In the genomic region with DNA sequence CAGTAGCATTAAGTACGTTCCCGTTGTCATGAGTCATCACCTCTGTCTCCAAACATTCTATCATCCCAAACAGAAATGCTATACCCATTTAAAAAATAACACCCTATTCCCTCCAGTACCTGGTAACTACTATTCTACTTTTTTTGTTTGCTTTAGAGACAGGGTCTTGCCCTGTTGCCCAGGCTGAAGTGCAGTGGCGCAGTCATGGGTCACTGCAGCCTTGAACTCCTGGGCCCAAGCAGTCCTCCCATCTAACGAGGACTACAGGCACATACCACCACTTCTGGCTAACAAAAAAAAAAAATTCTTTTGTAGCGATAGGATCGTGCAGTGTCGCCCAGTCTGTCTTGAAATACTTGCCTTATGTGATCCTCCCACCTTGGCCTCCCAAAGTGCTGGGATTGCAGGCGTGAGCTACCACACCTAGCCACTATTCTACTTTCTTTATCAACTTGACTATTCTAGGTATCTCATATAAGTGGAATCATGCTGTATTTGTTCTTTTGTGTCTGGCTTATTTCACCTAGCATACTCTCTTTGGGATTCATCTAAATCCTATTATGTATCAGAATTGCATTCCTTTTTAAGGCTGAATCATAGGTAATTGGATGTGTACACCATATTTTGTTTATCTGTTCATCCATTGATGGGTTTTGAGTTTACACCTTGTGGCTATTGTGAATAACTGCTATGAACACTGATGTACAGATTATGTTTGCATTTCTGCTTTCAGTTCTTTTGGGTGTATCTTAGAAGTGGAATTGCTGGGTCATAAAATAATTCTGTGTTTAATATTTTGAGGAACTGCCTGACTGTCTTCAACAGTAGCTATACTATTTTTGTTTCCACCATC, we compare ENCODE assay signal across 21 cellular contexts. TPM values are rescaled to one million over a fixed set of nuclear protein-coding genes. Genes with fewer than 3 reads are reported as not detected.
DNase-seq lines count a peak whose midpoint lies in the region; ATAC-seq and TF ChIP-seq lines count a peak whose summit lies in the region.
"Had no signal": no experiment of that assay in that cellular context is flagged by ENCODE, and none has a peak within 500 bp of the region (broad histone marks: within the 10 kb centered on the region; RNA-seq: fewer than 3 reads in every experiment).

No MANE protein-coding gene starts in this region.

- H3K9ac ChIP-seq in liver (ENCODE audit: low read depth in 1 of 2, low read length in 2 of 2): no peak overlapping the region
- H3K9ac ChIP-seq: GM23248 had no signal

- no peak overlapping the region for H3K4me3 ChIP-seq in CD8-positive, alpha-beta T cell (ENCODE audit: low read depth, low read length)
- no peak overlapping the region for H3K4me3 ChIP-seq in HEK293 (ENCODE audit: low read depth, low read length)
- no peak overlapping the region for H3K4me3 ChIP-seq in epithelial cell of esophagus (ENCODE audit: low read length)
- no peak overlapping the region for H3K4me3 ChIP-seq in liver (ENCODE audit: low read depth in 1 of 3, low read length in 3 of 3)
- no peak overlapping the region for H3K4me3 ChIP-seq in right cardiac atrium (ENCODE audit: low read length)
- H3K4me3 ChIP-seq in Caco-2 (ENCODE audit: low read depth, low read length): no peak overlapping the region
- H3K4me3 ChIP-seq: GM23248 had no signal

- WGBS in liver: 88% methylated on average over 8 of the region's 8 CpGs
- WGBS in right cardiac atrium: 98% methylated on average over 8 of the region's 8 CpGs

- H3K9me3 ChIP-seq in CD8-positive, alpha-beta T cell (ENCODE audit: low read length): no peaks in the 10 kb centered on the region
- H3K9me3 ChIP-seq in HEK293 (ENCODE audit: control insufficient read depth, insufficient read depth, low read depth, low read length) (no peaks in the 10 kb centered on the region), liver (ENCODE audit: control insufficient read depth in 4 of 4, low read length in 3 of 4) (no peaks in the 10 kb centered on the region), right cardiac atrium (ENCODE audit: control insufficient read depth, low read length) (no peaks in the 10 kb centered on the region), Caco-2 (no peaks in the 10 kb centered on the region)

- ATAC-seq in CD8-positive, alpha-beta T cell: no peak
- ATAC-seq in right cardiac atrium: no peak

- H3K4me3 Mint-ChIP-seq in CD8-positive, alpha-beta T cell: no peak overlapping the region
- H3K4me3 Mint-ChIP-seq in Caco-2 (ENCODE audit: unreplicated experiment) (no peak overlapping the region), Calu3 (ENCODE audit: low read depth, unreplicated experiment) (no peak overlapping the region)
- H3K4me3 Mint-ChIP-seq: CD4-positive, alpha-beta memory T cell; H9 had no signal

- H3K36me3 Mint-ChIP-seq in CD8-positive, alpha-beta T cell: peaks cover 26% of the 10 kb centered on the region
- H3K36me3 Mint-ChIP-seq in Caco-2 (ENCODE audit: insufficient read depth, unreplicated experiment) (no peaks in the 10 kb centered on the region), Calu3 (ENCODE audit: insufficient read depth, unreplicated experiment) (peaks cover 35% of the 10 kb centered on the region)

- intact Hi-C loops in CD8-positive, alpha-beta T cell (cut with DNase I, micrococcal nuclease): no loop called here
- intact Hi-C loops in right cardiac atrium (cut with DNase I) (no loop called here), Caco-2 (cut with micrococcal nuclease; ENCODE audit: unreplicated experiment) (no loop called here), Calu3 (cut with micrococcal nuclease; ENCODE audit: unreplicated experiment) (no loop called here)

- BruUV-seq in Caco-2 (replicated peaks; lab: Mats Ljungman, UMichigan) (no TSS peak), Calu3 (replicated peaks; lab: Mats Ljungman, UMichigan) (no TSS peak)

- H3K27ac Mint-ChIP-seq in CD8-positive, alpha-beta T cell: peak overlapping the region; percentile 73
- H3K27ac Mint-ChIP-seq in Caco-2 (ENCODE audit: unreplicated experiment): no peak overlapping the region
- H3K27ac Mint-ChIP-seq in Calu3 (ENCODE audit: unreplicated experiment): no peak overlapping the region
- H3K27ac Mint-ChIP-seq: H9 had no signal

- no peak for TF ChIP-seq CTCF in CD8-positive, alpha-beta T cell (IDR thresholded peaks at IDR 0.05)
- TF ChIP-seq CTCF in HEK293 (tag by site-specific recombination; IDR thresholded peaks at IDR 0.05) (no peak), epithelial cell of esophagus (IDR thresholded peaks at IDR 0.05; ENCODE audit: insufficient read depth, low read depth, low read length, missing control alignments) (no peak), liver (IDR thresholded peaks at IDR 0.05; ENCODE audit: low read depth, low read length, missing input control) (no peak), Caco-2 (IDR thresholded peaks at IDR 0.05; ENCODE audit: insufficient read depth in 1 of 2, low read depth in 1 of 2, low read length in 1 of 2, severe bottlenecking in 1 of 2, unreplicated experiment in 1 of 2) (no peak), Calu3 (IDR thresholded peaks at IDR 0.05; ENCODE audit: unreplicated experiment) (no peak)

- peaks cover 58% of the 10 kb centered on the region for H3K4me1 Mint-ChIP-seq in CD8-positive, alpha-beta T cell (ENCODE audit: low read depth)
- H3K4me1 Mint-ChIP-seq in Caco-2 (ENCODE audit: low read depth, unreplicated experiment) (no peaks in the 10 kb centered on the region), Calu3 (ENCODE audit: low read depth, unreplicated experiment) (peaks cover 38% of the 10 kb centered on the region)
- H3K4me1 Mint-ChIP-seq: H9 had no signal

- peaks cover 9% of the 10 kb centered on the region for H3K4me1 ChIP-seq in CD8-positive, alpha-beta T cell (ENCODE audit: insufficient read depth, low read length)
- H3K4me1 ChIP-seq in HEK293 (ENCODE audit: control insufficient read depth, insufficient read depth, low read length): peaks cover 4% of the 10 kb centered on the region; the same call in 1 of the 2 replicates
- peaks cover 11 to 35% (median 20%) of the 10 kb centered on the region in 4 donors for H3K4me1 ChIP-seq in liver (ENCODE audit: control insufficient read depth in 4 of 4, insufficient read depth in 4 of 4, low read length in 3 of 4)
- H3K4me1 ChIP-seq in right cardiac atrium (ENCODE audit: control insufficient read depth, insufficient read depth, low read length): peaks cover 2% of the 10 kb centered on the region
- no peaks in the 10 kb centered on the region for H3K4me1 ChIP-seq in Caco-2

- no peak for DNase-seq in CD8-positive, alpha-beta T cell
- DNase-seq in epithelial cell of esophagus (ENCODE audit: low read depth) (peak; percentile 19), right cardiac atrium (no peak), Caco-2 (no peak), Calu3 (no peak)
- DNase-seq: CD4-positive, alpha-beta memory T cell; EL; GF-D8; GM23248; H9; KBM-7; NCI-H1092; NCI-H146; NCI-H2029; NCI-H226; NCI-H510A treated with DMSO at 0.1 percent for 48 hours; NCI-H774; Right ventricle myocardium superior had no signal

- POLR2A ChIA-PET in CD8-positive, alpha-beta T cell (lab: Charles Lee): no interaction called here
- POLR2A ChIA-PET in HEK293 (lab: Yijun Ruan, JAX): interaction anchor here (1.9 kb wide), 1 partner anchor 10 kb away, joined by 6 read pairs; no protein-coding TSS in a partner anchor
- POLR2A ChIA-PET in Caco-2 (lab: Charles Lee): no interaction called here

- H3K36me3 ChIP-seq in CD8-positive, alpha-beta T cell (ENCODE audit: insufficient read depth, low read length): peaks cover 8% of the 10 kb centered on the region
- H3K36me3 ChIP-seq in HEK293 (ENCODE audit: control insufficient read depth in 2 of 2, insufficient read depth in 1 of 2, low read length in 2 of 2) (peaks cover 9% of the 10 kb centered on the region in 2 experiments), liver (ENCODE audit: control insufficient read depth in 4 of 4, insufficient read depth in 3 of 4, low read depth in 1 of 4, low read length in 3 of 4) (peaks cover 0 to 2% (median under 1%) of the 10 kb centered on the region in 4 donors), Caco-2 (ENCODE audit: control insufficient read depth, insufficient read depth, low read length) (no peaks in the 10 kb centered on the region)

- no peaks in the 10 kb centered on the region for H3K9me3 Mint-ChIP-seq in CD8-positive, alpha-beta T cell
- H3K9me3 Mint-ChIP-seq in Caco-2 (ENCODE audit: unreplicated experiment) (no peaks in the 10 kb centered on the region), Calu3 (ENCODE audit: low read depth, unreplicated experiment) (no peaks in the 10 kb centered on the region)
- H3K9me3 Mint-ChIP-seq: CD4-positive, alpha-beta memory T cell; H9 had no signal

- H3K27me3 ChIP-seq in CD8-positive, alpha-beta T cell (ENCODE audit: insufficient read depth, low read length): no peaks in the 10 kb centered on the region
- H3K27me3 ChIP-seq in liver (ENCODE audit: control insufficient read depth in 4 of 4, insufficient read depth in 4 of 4, low read length in 3 of 4) (no peaks in the 10 kb centered on the region), right cardiac atrium (ENCODE audit: control insufficient read depth, insufficient read depth) (no peaks in the 10 kb centered on the region), Caco-2 (replicated peaks; ENCODE audit: control insufficient read depth, insufficient read depth, low read length) (no peaks in the 10 kb centered on the region)

- H3K27ac ChIP-seq in CD8-positive, alpha-beta T cell (ENCODE audit: low read depth, low read length): no peak overlapping the region
- H3K27ac ChIP-seq in HEK293 (ENCODE audit: extremely low read depth, low read depth, low read length) (no peak overlapping the region), liver (ENCODE audit: low read depth in 1 of 2, low read length in 2 of 2) (no peak overlapping the region), right cardiac atrium (ENCODE audit: low read length) (no peak overlapping the region)
- H3K27ac ChIP-seq: GM23248, HL-60 had no signal

- CTCF ChIA-PET in CD8-positive, alpha-beta T cell (lab: Charles Lee): no interaction called here
- CTCF ChIA-PET in HEK293 (lab: Yijun Ruan, JAX): interaction anchor here (0.7 to 1.3 kb wide), 3 partner anchors 10 to 21 kb away, joined by 3 to 6 read pairs (median 3); no protein-coding TSS in a partner anchor
- CTCF ChIA-PET in Caco-2 (lab: Charles Lee): no interaction called here
- CTCF ChIA-PET in Calu3 (lab: Charles Lee): interaction anchor here (0.7 kb wide), 1 partner anchor 30 kb away, joined by 4 read pairs; no protein-coding TSS in a partner anchor

- no peaks in the 10 kb centered on the region for H3K27me3 Mint-ChIP-seq in CD8-positive, alpha-beta T cell (ENCODE audit: low read depth)
- H3K27me3 Mint-ChIP-seq in Caco-2 (ENCODE audit: insufficient read depth, unreplicated experiment): no peaks in the 10 kb centered on the region
- no peaks in the 10 kb centered on the region for H3K27me3 Mint-ChIP-seq in Calu3 (ENCODE audit: unreplicated experiment)
- H3K27me3 Mint-ChIP-seq: CD4-positive, alpha-beta memory T cell had no signal

- no peak for TF ChIP-seq RAD21 in liver (IDR thresholded peaks at IDR 0.05)

TF ChIP-seq in liver, 16 proteins besides CTCF, POLR2A, EP300 and RAD21:
- no peak for TF ChIP-seq FOXA2 (IDR thresholded peaks at IDR 0.05)
- TF ChIP-seq SP1 (IDR thresholded peaks at IDR 0.05): peak; percentile 6

RNA-seq across cellular contexts. Expression of gene ZCCHC2, which starts 14.4 kb away (rescaled TPM):
- 10 to 100 TPM; 88.7 to 90.9 TPM for total RNA-seq in CD8-positive, alpha-beta T cell
- 10 to 100 TPM; 11.9 to 25.4 TPM for total RNA-seq in liver
- 1 to 10 TPM; 7.1 to 9.8 TPM for polyA plus RNA-seq in liver
- 10 to 100 TPM; 14.0 to 21.7 (median 18.4) TPM for total RNA-seq in right cardiac atrium
- 5.4 TPM for polyA plus RNA-seq in right cardiac atrium
- 6.9 and 8.9 TPM in 2 replicates for total RNA-seq in Caco-2 (2022)
- 43.5 and 61.4 TPM in 2 replicates for total RNA-seq in Calu3 (2022)

Comparison
In these comparisons a context has a peak if more than half of its experiments do, and no peak if none do; other contexts are left out.
1. CTCF ChIA-PET loops: an anchor here in HEK293 (0.7 to 1.3 kb wide) and Calu3 (0.7 kb wide); none called in CD8-positive, alpha-beta T cell and Caco-2.